Comparison of ENCODE assay signal across 12 cellular contexts in the genomic region with DNA sequence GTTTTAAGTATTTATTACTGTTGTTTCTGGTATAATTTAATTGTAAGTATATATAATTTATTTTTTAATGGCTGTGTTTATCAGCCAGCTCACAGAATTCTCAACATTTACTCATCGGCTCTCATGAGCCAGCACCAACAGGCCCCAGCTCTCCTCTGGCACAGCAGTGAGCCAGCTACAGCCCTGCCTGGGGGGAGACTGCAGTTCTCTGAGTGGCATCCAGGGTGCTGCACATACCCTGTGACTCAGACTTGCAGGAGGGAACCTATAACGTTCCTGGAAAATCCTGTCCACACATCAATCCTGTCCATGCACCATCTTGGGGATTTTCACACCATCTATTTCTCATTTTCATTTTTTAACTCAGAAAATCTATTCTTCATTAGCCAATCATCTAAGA. TPM values are rescaled to one million over a fixed set of nuclear protein-coding genes. Genes with fewer than 3 reads are reported as not detected.
DNase-seq lines count a peak whose midpoint lies in the region; ATAC-seq and TF ChIP-seq lines count a peak whose summit lies in the region.
"Had no signal": no experiment of that assay in that cellular context is flagged by ENCODE, and none has a peak within 500 bp of the region (broad histone marks: within the 10 kb centered on the region; RNA-seq: fewer than 3 reads in every experiment).

No MANE protein-coding gene starts in this region.

- H3K9me3 ChIP-seq in HEK293 (ENCODE audit: control insufficient read depth, insufficient read depth, low read depth, low read length) (no peaks in the 10 kb centered on the region), PC-9 (ENCODE audit: insufficient read depth, low read depth) (no peaks in the 10 kb centered on the region)
- H3K9me3 ChIP-seq: ascending aorta had no signal

- POLR2A ChIA-PET in HEK293 (lab: Yijun Ruan, JAX): no interaction called here
- POLR2A ChIA-PET in WTC11 (lab: Charles Lee): no interaction called here
- POLR2A ChIA-PET in PC-9 (lab: Charles Lee; ENCODE audit: unreplicated experiment): interaction anchor here (0.8 kb wide), 1 partner anchor 148 kb away, joined by 4 read pairs; no protein-coding TSS in a partner anchor
- POLR2A ChIA-PET in activated CD8-positive, alpha-beta T cell treated with anti-CD3 and anti-CD28 coated beads for 36 hours (lab: Charles Lee): no interaction called here

- H3K4me3 ChIP-seq in HEK293 (ENCODE audit: low read depth, low read length) (no peak overlapping the region), PC-9 (no peak overlapping the region)
- H3K4me3 ChIP-seq: ascending aorta had no signal

- no peaks in the 10 kb centered on the region for H4K20me1 ChIP-seq in PC-9 (ENCODE audit: insufficient read depth)

- CTCF ChIA-PET in HEK293 (lab: Yijun Ruan, JAX) (interaction anchor here (0.6 to 1.6 kb wide), 6 partner anchors 16 to 245 kb away, joined by 3 to 5 read pairs (median 4); no protein-coding TSS in a partner anchor), WTC11 (lab: Charles Lee) (interaction anchor here (1.0 to 1.7 kb wide), 7 partner anchors 11 to 173 kb away, joined by 3 to 12 read pairs (median 4); a partner anchor contains a TSS), PC-9 (lab: Charles Lee) (interaction anchor here (0.6 kb wide), 1 partner anchor 182 kb away, joined by 4 read pairs; no protein-coding TSS in a partner anchor)
- CTCF ChIA-PET in activated CD8-positive, alpha-beta T cell treated with anti-CD3 and anti-CD28 coated beads for 36 hours (lab: Charles Lee): interaction anchor here (0.7 to 2.4 kb wide), 4 partner anchors 8 to 155 kb away, joined by 3 to 7 read pairs (median 4); no protein-coding TSS in a partner anchor

- no peaks in the 10 kb centered on the region for H3K79me2 ChIP-seq in PC-9 (ENCODE audit: low read depth)

- no peak overlapping the region for H2AFZ ChIP-seq in PC-9

- intact Hi-C loops in left cardiac atrium (cut with DNase I) (no loop called here), PC-9 (cut with micrococcal nuclease; ENCODE audit: unreplicated experiment) (no loop called here)
- intact Hi-C loops in activated CD8-positive, alpha-beta T cell treated with anti-CD3 and anti-CD28 coated beads for 36 hours (cut with micrococcal nuclease): no loop called here

- 0 out of 2 replicates have a peak, but pooled peaks cover 6% of the 10 kb centered on the region for H3K4me1 ChIP-seq in HEK293 (ENCODE audit: control insufficient read depth, insufficient read depth, low read length)
- H3K4me1 ChIP-seq in PC-9 (replicated peaks; ENCODE audit: insufficient read depth): peaks cover 9% of the 10 kb centered on the region
- H3K4me1 ChIP-seq: ascending aorta had no signal

- H3K27ac Mint-ChIP-seq in WTC11: no peak overlapping the region
- no peak overlapping the region for H3K27ac Mint-ChIP-seq in activated CD8-positive, alpha-beta T cell treated with anti-CD3 and anti-CD28 coated beads for 36 hours
- no peak overlapping the region for H3K27ac Mint-ChIP-seq in activated naive CD8-positive, alpha-beta T cell treated with anti-CD3 and anti-CD28 coated beads, Interleukin-2, amount 50 U/mL, for 24 hours
- H3K27ac Mint-ChIP-seq: CD14-positive monocyte; stimulated activated naive CD8-positive, alpha-beta T cell treated with anti-CD3 and anti-CD28 coated beads, Interleukin-15, Interleukin-2, amounts not matched to agents 100 ng/mL and 50 ng/mL, for 24 hours had no signal

- no peaks in the 10 kb centered on the region for H3K4me1 Mint-ChIP-seq in WTC11
- no peaks in the 10 kb centered on the region for H3K4me1 Mint-ChIP-seq in activated CD8-positive, alpha-beta T cell treated with anti-CD3 and anti-CD28 coated beads for 36 hours (ENCODE audit: low read depth)
- no peaks in the 10 kb centered on the region for H3K4me1 Mint-ChIP-seq in activated naive CD8-positive, alpha-beta T cell treated with anti-CD3 and anti-CD28 coated beads, Interleukin-2, amount 50 U/mL, for 24 hours
- H3K4me1 Mint-ChIP-seq: CD14-positive monocyte had no signal

- H3F3A ChIP-seq in PC-9 (ENCODE audit: insufficient read depth, low read depth): peaks cover 15% of the 10 kb centered on the region; the same call in 1 of the 2 replicates

- H3K27me3 Mint-ChIP-seq in WTC11 (ENCODE audit: low read depth): peaks cover 5% of the 10 kb centered on the region; the same call in 1 of the 2 replicates
- H3K27me3 Mint-ChIP-seq in activated CD8-positive, alpha-beta T cell treated with anti-CD3 and anti-CD28 coated beads for 36 hours: peaks cover 5% of the 10 kb centered on the region
- H3K27me3 Mint-ChIP-seq in activated naive CD8-positive, alpha-beta T cell treated with anti-CD3 and anti-CD28 coated beads, Interleukin-2, amount 50 U/mL, for 24 hours: peaks cover 24% of the 10 kb centered on the region

- DNase-seq in A172 (ENCODE audit: low spot score): peak; percentile 61
- no peak for DNase-seq in WTC11 (ENCODE audit: low spot score)
- no peak for DNase-seq in left cardiac atrium
- DNase-seq in PC-9: no peak
- DNase-seq in activated CD8-positive, alpha-beta T cell treated with anti-CD3 and anti-CD28 coated beads for 36 hours: no peak
- no peak for DNase-seq in activated naive CD8-positive, alpha-beta T cell treated with anti-CD3 and anti-CD28 coated beads, Interleukin-2, amount 50 U/mL, for 24 hours
- DNase-seq: mesenchymal stem cell had no signal

- no peaks in the 10 kb centered on the region for H3K9me2 ChIP-seq in PC-9 (ENCODE audit: insufficient read depth)

- H3K36me3 ChIP-seq in HEK293 (ENCODE audit: control insufficient read depth in 2 of 2, insufficient read depth in 1 of 2, low read length in 2 of 2) (no peaks in the 10 kb centered on the region), PC-9 (ENCODE audit: low read depth) (no peaks in the 10 kb centered on the region)
- H3K36me3 ChIP-seq: ascending aorta had no signal

- TF ChIP-seq CTCF in HEK293 (tag by site-specific recombination; IDR thresholded peaks at IDR 0.05) (no peak), WTC11 (IDR thresholded peaks at IDR 0.05) (no peak), PC-9 (conservative IDR thresholded peaks at IDR 0.05) (no peak)
- TF ChIP-seq CTCF in activated CD8-positive, alpha-beta T cell treated with anti-CD3 and anti-CD28 coated beads for 36 hours (IDR thresholded peaks at IDR 0.05): no peak

- BruUV-seq in PC-9 (replicated peaks; lab: Mats Ljungman, UMichigan): no TSS peak

- H3K9me3 Mint-ChIP-seq in WTC11: peaks cover 14% of the 10 kb centered on the region
- H3K9me3 Mint-ChIP-seq in activated CD8-positive, alpha-beta T cell treated with anti-CD3 and anti-CD28 coated beads for 36 hours: peaks cover 2% of the 10 kb centered on the region
- H3K9me3 Mint-ChIP-seq in activated naive CD8-positive, alpha-beta T cell treated with anti-CD3 and anti-CD28 coated beads, Interleukin-2, amount 50 U/mL, for 24 hours: no peaks in the 10 kb centered on the region

- no peaks in the 10 kb centered on the region for H3K27me3 ChIP-seq in PC-9 (ENCODE audit: insufficient read depth, low read depth)
- H3K27me3 ChIP-seq: ascending aorta had no signal

- H3K4me2 ChIP-seq in PC-9: no peak overlapping the region

- H3K36me3 Mint-ChIP-seq in WTC11: no peaks in the 10 kb centered on the region
- no peaks in the 10 kb centered on the region for H3K36me3 Mint-ChIP-seq in activated CD8-positive, alpha-beta T cell treated with anti-CD3 and anti-CD28 coated beads for 36 hours (ENCODE audit: low read depth)
- no peaks in the 10 kb centered on the region for H3K36me3 Mint-ChIP-seq in activated naive CD8-positive, alpha-beta T cell treated with anti-CD3 and anti-CD28 coated beads, Interleukin-2, amount 50 U/mL, for 24 hours (ENCODE audit: low read depth)
- H3K36me3 Mint-ChIP-seq: CD14-positive monocyte had no signal

- ATAC-seq in WTC11 (peak; percentile 26; the same call in 1 of the 2 replicates), left cardiac atrium (peak; percentile 79 to 95), GM19324 (IDR thresholded peaks at IDR 0.05; ENCODE audit: low FRiP score, unreplicated experiment) (no peak)
- ATAC-seq in activated CD8-positive, alpha-beta T cell treated with anti-CD3 and anti-CD28 coated beads for 36 hours: no peak
- ATAC-seq in activated naive CD8-positive, alpha-beta T cell treated with anti-CD3 and anti-CD28 coated beads, Interleukin-2, amount 50 U/mL, for 24 hours: no peak

- H3K4me3 Mint-ChIP-seq in WTC11: no peak overlapping the region
- no peak overlapping the region for H3K4me3 Mint-ChIP-seq in activated CD8-positive, alpha-beta T cell treated with anti-CD3 and anti-CD28 coated beads for 36 hours
- H3K4me3 Mint-ChIP-seq in activated naive CD8-positive, alpha-beta T cell treated with anti-CD3 and anti-CD28 coated beads, Interleukin-2, amount 50 U/mL, for 24 hours: no peak overlapping the region
- H3K4me3 Mint-ChIP-seq: CD14-positive monocyte; stimulated activated naive CD8-positive, alpha-beta T cell treated with anti-CD3 and anti-CD28 coated beads, Interleukin-15, Interleukin-2, amounts not matched to agents 100 ng/mL and 50 ng/mL, for 24 hours had no signal

- H3K27ac ChIP-seq in HEK293 (ENCODE audit: extremely low read depth, low read depth, low read length) (no peak overlapping the region), PC-9 (no peak overlapping the region)
- H3K27ac ChIP-seq: ascending aorta had no signal

TF ChIP-seq in HEK293, 187 proteins besides CTCF, POLR2A, EP300 and RAD21:
- TF ChIP-seq ZIC2 (tag by site-specific recombination; IDR thresholded peaks at IDR 0.05) (peak; percentile 38), KLF9 (tag by site-specific recombination; IDR thresholded peaks at IDR 0.05; ENCODE audit: low read depth) (no peak)

TF ChIP-seq in WTC11, 78 proteins besides CTCF, POLR2A, EP300 and RAD21:
- TF ChIP-seq, protein P1, sequence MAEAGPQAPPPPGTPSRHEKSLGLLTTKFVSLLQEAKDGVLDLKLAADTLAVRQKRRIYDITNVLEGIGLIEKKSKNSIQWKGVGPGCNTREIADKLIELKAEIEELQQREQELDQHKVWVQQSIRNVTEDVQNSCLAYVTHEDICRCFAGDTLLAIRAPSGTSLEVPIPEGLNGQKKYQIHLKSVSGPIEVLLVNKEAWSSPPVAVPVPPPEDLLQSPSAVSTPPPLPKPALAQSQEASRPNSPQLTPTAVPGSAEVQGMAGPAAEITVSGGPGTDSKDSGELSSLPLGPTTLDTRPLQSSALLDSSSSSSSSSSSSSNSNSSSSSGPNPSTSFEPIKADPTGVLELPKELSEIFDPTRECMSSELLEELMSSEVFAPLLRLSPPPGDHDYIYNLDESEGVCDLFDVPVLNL (CRISPR knock-in tag; IDR thresholded peaks at IDR 0.05; ENCODE audit: borderline replicate concordance, low read depth): no peak
- TF ChIP-seq, protein P2, sequence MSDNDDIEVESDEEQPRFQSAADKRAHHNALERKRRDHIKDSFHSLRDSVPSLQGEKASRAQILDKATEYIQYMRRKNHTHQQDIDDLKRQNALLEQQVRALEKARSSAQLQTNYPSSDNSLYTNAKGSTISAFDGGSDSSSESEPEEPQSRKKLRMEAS (CRISPR knock-in tag; IDR thresholded peaks at IDR 0.05): no peak

RNA-seq across cellular contexts. Expression of a gene that starts 36.5 kb away (rescaled TPM):
- 4.6 and 6.0 TPM in 2 replicates for total RNA-seq in A172 (2014; rRNA removed; shearing (Covaris generic))
- total RNA-seq in WTC11 (2021) (2.6 to 3.0 TPM (median 2.9 TPM) in 3 replicates), left cardiac atrium (under 1 TPM in 1 of 2 donors, not detected in 1; 0.47 TPM), PC-9 (2021) (6.9 and 8.2 TPM in 2 replicates)
- total RNA-seq in activated CD8-positive, alpha-beta T cell treated with anti-CD3 and anti-CD28 coated beads for 36 hours: under 1 TPM; 0.07 to 0.16 TPM
- total RNA-seq: ascending aorta had no signal

Comparison
In these comparisons a context has a peak if more than half of its experiments do, and no peak if none do; other contexts are left out.
1. ATAC-seq: peak in WTC11 (single experiment) and left cardiac atrium (2 of 2); none in activated CD8-positive, alpha-beta T cell treated with anti-CD3 and anti-CD28 coated beads for 36 hours (single experiment), GM19324 (single experiment) and activated naive CD8-positive, alpha-beta T cell treated with anti-CD3 and anti-CD28 coated beads, Interleukin-2, amount 50 U/mL, for 24 hours (single experiment).